8 cellular contexts compared by ENCODE assay signal in the genomic region with DNA sequence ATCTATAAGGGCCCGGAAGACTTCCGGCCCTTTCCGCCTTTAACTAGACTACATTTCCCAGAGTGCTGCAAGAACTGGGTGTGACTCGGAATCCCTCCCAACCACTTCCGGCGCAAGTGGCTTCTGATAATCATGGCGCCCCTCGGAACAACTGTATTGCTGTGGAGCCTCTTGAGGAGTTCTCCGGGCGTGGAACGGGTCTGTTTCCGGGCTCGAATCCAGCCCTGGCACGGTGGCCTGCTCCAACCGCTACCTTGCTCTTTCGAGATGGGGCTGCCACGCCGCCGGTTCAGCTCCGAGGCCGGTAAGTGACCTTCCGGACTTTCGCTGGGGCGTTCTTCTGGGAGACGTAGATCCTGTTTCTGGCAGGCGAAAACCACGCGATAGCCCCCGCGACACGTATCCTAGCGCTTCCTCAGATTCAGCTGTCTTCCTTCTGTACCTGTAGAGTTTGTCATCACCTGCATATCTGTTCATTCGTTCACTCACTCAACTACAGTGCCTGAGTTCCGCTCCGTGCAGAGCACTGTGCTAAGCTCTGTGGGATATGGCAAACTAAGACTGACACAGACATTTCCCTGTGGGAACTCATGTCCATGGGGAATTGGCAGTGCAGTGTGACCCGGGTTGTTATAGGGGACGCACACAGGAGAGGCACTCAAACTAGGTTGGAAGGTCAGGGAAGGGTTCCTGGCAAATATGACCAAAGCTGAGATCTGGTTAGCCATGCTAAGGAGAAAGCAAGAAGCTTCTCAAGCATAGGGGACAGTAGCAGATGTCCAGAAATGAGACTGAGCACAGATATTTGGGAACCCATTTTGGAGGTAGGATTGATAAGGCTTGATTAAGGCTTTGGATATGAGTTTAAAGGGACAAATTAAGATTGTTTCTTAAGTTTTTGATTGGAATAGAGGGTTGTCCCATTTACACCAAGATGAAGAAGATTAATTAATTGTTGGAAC. TPM values are rescaled to one million over a fixed set of nuclear protein-coding genes. Genes with fewer than 3 reads are reported as not detected.
DNase-seq lines count a peak whose midpoint lies in the region; ATAC-seq lines count a peak whose summit lies in the region.

A gene (plus strand): TSS at position 126 of the 962 bp plus-strand sequence. CDS start 7 bp downstream, at position 133.

- H3K27ac ChIP-seq in cingulate gyrus (ENCODE audit: low read depth, low read length) (peak within 1 kb of the TSS; percentile 58), layer of hippocampus (ENCODE audit: low read depth, low read length) (peak within 1 kb of the TSS; percentile 72)

- intact Hi-C loops in activated CD4-positive, alpha-beta T cell treated with anti-CD3 and anti-CD28 coated beads for 36 hours (cut with DNase I, micrococcal nuclease): loop anchor here (1.0 to 5.0 kb wide), 6 partner anchors 14 to 1598 kb away; a partner anchor contains a TSS

- H3K9me3 Mint-ChIP-seq in activated CD4-positive, alpha-beta T cell treated with anti-CD3 and anti-CD28 coated beads for 36 hours (ENCODE audit: low read depth): peaks cover 3% of the 10 kb centered on the region

- peak; percentile 95 to 96 for DNase-seq in AML-193 (lab: John Stamatoyannopoulos, UW)
- DNase-seq in GM19238 (ENCODE audit: insufficient read length, low spot score): peak; percentile 84
- DNase-seq in NCI-H524 (lab: John Stamatoyannopoulos, UW): peak; percentile 77 to 91
- DNase-seq in activated CD4-positive, alpha-beta T cell treated with anti-CD3 and anti-CD28 coated beads for 36 hours: peak; percentile 90
- DNase-seq in stimulated activated CD4-positive, alpha-beta T cell treated with anti-CD3 and anti-CD28 coated beads, Interleukin-1b, Interleukin-23, amount 100 ng/mL, for 4 hours (ENCODE audit: low read depth in 2 of 2): peak; percentile 56 to 65

- CTCF ChIA-PET in activated CD4-positive, alpha-beta T cell treated with anti-CD3 and anti-CD28 coated beads for 36 hours (lab: Charles Lee): interaction anchor here (0.7 to 2.0 kb wide), 4 partner anchors 9 to 45 kb away, joined by 3 to 6 read pairs (median 5); a partner anchor contains a TSS

- peak within 1 kb of the TSS; percentile 85 for H3K27ac Mint-ChIP-seq in activated CD4-positive, alpha-beta T cell treated with anti-CD3 and anti-CD28 coated beads for 36 hours

- H3K27me3 ChIP-seq in layer of hippocampus (ENCODE audit: control insufficient read depth, insufficient read depth, low read length): no peaks in the 10 kb centered on the region

- peak; percentile 98 for ATAC-seq in HG03442 (IDR thresholded peaks at IDR 0.05; ENCODE audit: unreplicated experiment)
- ATAC-seq in activated CD4-positive, alpha-beta T cell treated with anti-CD3 and anti-CD28 coated beads for 36 hours: peak; percentile 97

- no peaks in the 10 kb centered on the region for H3K27me3 Mint-ChIP-seq in activated CD4-positive, alpha-beta T cell treated with anti-CD3 and anti-CD28 coated beads for 36 hours

- POLR2A ChIA-PET in activated CD4-positive, alpha-beta T cell treated with anti-CD3 and anti-CD28 coated beads for 36 hours (lab: Charles Lee): interaction anchor here (1.0 kb wide), 1 partner anchor 9 kb away, joined by 5 read pairs; no protein-coding TSS in a partner anchor

- peaks cover 10% of the 10 kb centered on the region for H3K4me1 Mint-ChIP-seq in activated CD4-positive, alpha-beta T cell treated with anti-CD3 and anti-CD28 coated beads for 36 hours

- H3K36me3 Mint-ChIP-seq in activated CD4-positive, alpha-beta T cell treated with anti-CD3 and anti-CD28 coated beads for 36 hours (ENCODE audit: low read depth): peaks cover 12% of the 10 kb centered on the region

- H3K4me3 Mint-ChIP-seq in activated CD4-positive, alpha-beta T cell treated with anti-CD3 and anti-CD28 coated beads for 36 hours: peak within 1 kb of the TSS; percentile 58

RNA-seq across cellular contexts. Expression of the gene that starts here (rescaled TPM):
- total RNA-seq in activated CD4-positive, alpha-beta T cell treated with anti-CD3 and anti-CD28 coated beads for 36 hours: 10 to 100 TPM; 72.4 to 80.6 TPM

Comparison
In these comparisons a context has a peak if more than half of its experiments do, and no peak if none do; other contexts are left out.
1. Peak in every context shown above with its lines: DNase-seq, ATAC-seq and H3K27ac ChIP-seq.